ENCODE assay signal across 27 cellular contexts in the genomic region with DNA sequence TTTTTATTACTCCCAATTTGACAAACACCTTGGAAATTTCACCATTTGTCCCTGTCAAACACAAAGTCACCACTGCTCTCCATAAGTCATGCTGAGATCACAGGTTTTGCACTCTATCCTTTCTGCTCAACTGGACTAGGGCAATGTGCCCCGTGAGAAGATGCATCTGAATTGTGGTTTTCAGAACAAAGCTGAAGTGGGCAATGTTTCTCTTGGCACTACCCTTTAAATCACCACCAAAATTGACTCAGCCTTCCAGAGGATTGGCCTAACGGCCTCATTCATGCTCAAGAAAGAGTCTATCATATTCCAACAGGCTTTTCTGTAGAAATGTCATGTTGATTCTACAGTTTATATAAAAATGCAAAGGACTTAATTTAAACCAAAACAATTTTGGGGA.
DNase-seq lines count a peak whose midpoint lies in the region; ATAC-seq, FAIRE-seq and TF ChIP-seq lines count a peak whose summit lies in the region.
"Had no signal": no experiment of that assay in that cellular context is flagged by ENCODE, and none has a peak within 500 bp of the region (broad histone marks: within the 10 kb centered on the region; RNA-seq: fewer than 3 reads in every experiment).

No MANE protein-coding gene starts in this region.

- H3K27ac ChIP-seq in CD4-positive, alpha-beta T cell (ENCODE audit: low read depth, low read length) = no peak overlapping the region
- H3K27ac ChIP-seq: heart left ventricle, HL-60, upper lobe of left lung had no signal

- H3K9me3 ChIP-seq in CD4-positive, alpha-beta T cell (ENCODE audit: control insufficient read depth, low read length) = peaks cover 4% of the 10 kb centered on the region
- H3K9me3 ChIP-seq: heart left ventricle, SK-N-SH, upper lobe of left lung had no signal

- no peak overlapping the region for H3K4me3 ChIP-seq in epithelial cell of proximal tubule (ENCODE audit: low read depth, low read length)
- H3K4me3 ChIP-seq: heart left ventricle, upper lobe of left lung had no signal

- H3K27ac Mint-ChIP-seq in CD4-positive, alpha-beta T cell = no peak overlapping the region
- H3K27ac Mint-ChIP-seq: activated CD4-positive, alpha-beta T cell treated with anti-CD3 and anti-CD28 coated beads, Interleukin-2, amount 10 ng/mL, durations not matched to agents 24 days and 14 days; activated naive CD4-positive, alpha-beta T cell treated with anti-CD3 and anti-CD28 coated beads, Interleukin-2, amount 10 ng/mL, durations not matched to agents 7 days and 5 days; CD4-positive, alpha-beta memory T cell; naive thymus-derived CD8-positive, alpha-beta T cell; T-helper 17 cell had no signal

- CTCF ChIA-PET in CD4-positive, alpha-beta T cell (lab: Charles Lee) = interaction anchor here (1.1 kb wide), 1 partner anchor 23 kb away, joined by 3 read pairs; no protein-coding TSS in a partner anchor

- POLR2A ChIA-PET in CD4-positive, alpha-beta T cell (lab: Charles Lee) = no interaction called here

- H3K4me3 Mint-ChIP-seq in CD4-positive, alpha-beta T cell = no peak overlapping the region
- H3K4me3 Mint-ChIP-seq: activated CD4-positive, alpha-beta T cell treated with anti-CD3 and anti-CD28 coated beads, Interleukin-2, amount 10 ng/mL, durations not matched to agents 24 days and 14 days; activated naive CD4-positive, alpha-beta T cell treated with anti-CD3 and anti-CD28 coated beads, Interleukin-2, amount 10 ng/mL, durations not matched to agents 7 days and 5 days; CD4-positive, alpha-beta memory T cell; naive thymus-derived CD8-positive, alpha-beta T cell; T-helper 17 cell had no signal

- intact Hi-C loops in CD4-positive, alpha-beta T cell (cut with DNase I, micrococcal nuclease) = no loop called here

- no peaks in the 10 kb centered on the region for H3K36me3 Mint-ChIP-seq in CD4-positive, alpha-beta T cell (ENCODE audit: low read depth)
- H3K36me3 Mint-ChIP-seq: activated naive CD4-positive, alpha-beta T cell treated with anti-CD3 and anti-CD28 coated beads, Interleukin-2, amount 10 ng/mL, durations not matched to agents 7 days and 5 days; CD4-positive, alpha-beta memory T cell; naive thymus-derived CD8-positive, alpha-beta T cell had no signal

- no peaks in the 10 kb centered on the region for H3K27me3 Mint-ChIP-seq in CD4-positive, alpha-beta T cell
- H3K27me3 Mint-ChIP-seq: activated CD4-positive, alpha-beta T cell treated with anti-CD3 and anti-CD28 coated beads, Interleukin-2, amount 10 ng/mL, durations not matched to agents 24 days and 14 days; activated naive CD4-positive, alpha-beta T cell treated with anti-CD3 and anti-CD28 coated beads, Interleukin-2, amount 10 ng/mL, durations not matched to agents 7 days and 5 days; CD4-positive, alpha-beta memory T cell had no signal

- TF ChIP-seq POLR2A in H54 (IDR thresholded peaks at IDR 0.05; ENCODE audit: low read depth, low read length) = no peak

- H3K4me1 Mint-ChIP-seq in CD4-positive, alpha-beta T cell (ENCODE audit: low read depth) = no peaks in the 10 kb centered on the region
- H3K4me1 Mint-ChIP-seq: activated CD4-positive, alpha-beta T cell treated with anti-CD3 and anti-CD28 coated beads, Interleukin-2, amount 10 ng/mL, durations not matched to agents 24 days and 14 days; activated naive CD4-positive, alpha-beta T cell treated with anti-CD3 and anti-CD28 coated beads, Interleukin-2, amount 10 ng/mL, durations not matched to agents 7 days and 5 days; CD4-positive, alpha-beta memory T cell; naive thymus-derived CD8-positive, alpha-beta T cell; T-helper 17 cell had no signal

- FAIRE-seq in H54 (lab: Jason Lieb, UNC) = peak; percentile 88
- FAIRE-seq: small intestine had no signal

- DNase-seq in H54 (ENCODE audit: insufficient read length, low spot score) (no peak), NCI-H2029 treated with DMSO at 0.1 percent for 48 hours (lab: John Stamatoyannopoulos, UW) (peak; percentile 63), epithelial cell of proximal tubule (ENCODE audit: low read depth) (peak; percentile 36), renal cortical epithelial cell (ENCODE audit: low read depth) (peak; percentile 87), Kasumi-1 (lab: John Stamatoyannopoulos, UW) (no peak), NCI-H2171 treated with DMSO at 0.1 percent for 48 hours (lab: John Stamatoyannopoulos, UW) (no peak)
- DNase-seq in CD4-positive, alpha-beta T cell = no peak
- DNase-seq: activated CD4-positive, alpha-beta T cell treated with anti-CD3 and anti-CD28 coated beads, Interleukin-2, amount 10 ng/mL, durations not matched to agents 24 days and 14 days; activated naive CD4-positive, alpha-beta T cell treated with anti-CD3 and anti-CD28 coated beads, Interleukin-2, amount 10 ng/mL, durations not matched to agents 7 days and 5 days; amygdala; caudate nucleus; CD4-positive, alpha-beta memory T cell; dermis blood vessel endothelial cell; heart left ventricle; mesendoderm; naive thymus-derived CD8-positive, alpha-beta T cell; NCI-H1436; NCI-H526; occipital lobe; RPMI8226; SK-N-SH; small intestine; stimulated activated CD4-positive, alpha-beta T cell treated with anti-CD3 and anti-CD28 coated beads, Interleukin-1b, Interleukin-23, amount 100 ng/mL, for 48 hours; T-helper 17 cell; upper lobe of left lung had no signal

- ATAC-seq in HG03354 (IDR thresholded peaks at IDR 0.05; ENCODE audit: poor library complexity, severe bottlenecking, unreplicated experiment) = no peak
- ATAC-seq in CD4-positive, alpha-beta T cell (ENCODE audit: poor library complexity) = no peak
- ATAC-seq: heart left ventricle; naive thymus-derived CD8-positive, alpha-beta T cell; T-helper 17 cell had no signal

- TF ChIP-seq CTCF in epithelial cell of proximal tubule (conservative IDR thresholded peaks at IDR 0.05; ENCODE audit: low read depth, low read length) = no peak
- TF ChIP-seq CTCF in CD4-positive, alpha-beta T cell (IDR thresholded peaks at IDR 0.05) = no peak

- H3K27me3 ChIP-seq in CD4-positive, alpha-beta T cell (ENCODE audit: control insufficient read depth, insufficient read depth, low read length) = no peaks in the 10 kb centered on the region
- H3K27me3 ChIP-seq: heart left ventricle, upper lobe of left lung had no signal

- no peaks in the 10 kb centered on the region for H3K9me3 Mint-ChIP-seq in CD4-positive, alpha-beta T cell
- H3K9me3 Mint-ChIP-seq: activated naive CD4-positive, alpha-beta T cell treated with anti-CD3 and anti-CD28 coated beads, Interleukin-2, amount 10 ng/mL, durations not matched to agents 7 days and 5 days had no signal

Comparison
In these comparisons a context has a peak if more than half of its experiments do, and no peak if none do; other contexts are left out.
1. DNase-seq: peak in NCI-H2029 treated with DMSO at 0.1 percent for 48 hours (single experiment), epithelial cell of proximal tubule (single experiment) and renal cortical epithelial cell (single experiment); none in H54 (single experiment), Kasumi-1 (0 of 2), NCI-H2171 treated with DMSO at 0.1 percent for 48 hours (single experiment) and CD4-positive, alpha-beta T cell (0 of 10).